In genomic region chr7:156034397-156034796, GRCh38 we compare ENCODE assay signal across 13 cellular contexts.
A peak's percentile ranks its signal among the peaks of the same experiment; 100 is the strongest.
DNase-seq lines count a peak whose midpoint lies in the region; ATAC-seq and TF ChIP-seq lines count a peak whose summit lies in the region.
"Had no signal": no experiment of that assay in that cellular context is flagged by ENCODE, and none has a peak within 500 bp of the region (broad histone marks: within the 10 kb centered on the region; RNA-seq: fewer than 3 reads in every experiment).

No MANE protein-coding gene starts in this region.

- H3K4me3 ChIP-seq in Karpas-422 (ENCODE audit: low read length) (no peak overlapping the region), lower lobe of right lung (peak overlapping the region; percentile 12)
- H3K4me3 ChIP-seq: GM23338, hepatocyte, skin epidermis had no signal

- peak; percentile 59 for DNase-seq in Karpas-422
- DNase-seq in lower lobe of right lung, result no peak
- DNase-seq in NCI-H146 treated with DMSO at 0.1 percent for 48 hours (lab: John Stamatoyannopoulos, UW; ENCODE audit: unreplicated experiment), result no peak
- no peak for DNase-seq in NCI-H345 (lab: John Stamatoyannopoulos, UW)
- DNase-seq in omental fat pad (ENCODE audit: low spot score), result no peak
- DNase-seq in foreskin melanocyte, result no peak
- DNase-seq: IMR-90, NCI-H510A had no signal

- peaks cover 8% of the 10 kb centered on the region for H3K4me1 ChIP-seq in Karpas-422 (ENCODE audit: low read length)
- no peaks in the 10 kb centered on the region for H3K4me1 ChIP-seq in lower lobe of right lung

- no peak overlapping the region for H3K4me2 ChIP-seq in Karpas-422 (ENCODE audit: low read depth, low read length, poor library complexity, severe bottlenecking)
- H3K4me2 ChIP-seq: GM23338, hepatocyte had no signal

- ATAC-seq in GM18505 (IDR thresholded peaks at IDR 0.05; ENCODE audit: unreplicated experiment), result peak; percentile 84
- ATAC-seq in GM21619 (IDR thresholded peaks at IDR 0.05; ENCODE audit: unreplicated experiment), result peak; percentile 73
- ATAC-seq in lower lobe of right lung, result peak in 1 of 2 donors; percentile 52
- no peak for ATAC-seq in omental fat pad (ENCODE audit: low FRiP score)
- ATAC-seq: GM23338 had no signal

- no peak for TF ChIP-seq CTCF in lower lobe of right lung (IDR thresholded peaks at IDR 0.05)
- no peak for TF ChIP-seq CTCF in omental fat pad (IDR thresholded peaks at IDR 0.05)

- no peaks in the 10 kb centered on the region for H4K20me1 ChIP-seq in Karpas-422 (ENCODE audit: insufficient read depth, low read depth, low read length)

- H3K36me3 ChIP-seq in Karpas-422 (ENCODE audit: insufficient read depth, low read length), result no peaks in the 10 kb centered on the region
- no peaks in the 10 kb centered on the region for H3K36me3 ChIP-seq in lower lobe of right lung

- H3K27me3 ChIP-seq in Karpas-422 (ENCODE audit: low read length) (no peaks in the 10 kb centered on the region), lower lobe of right lung (ENCODE audit: low read depth) (no peaks in the 10 kb centered on the region)
- H3K27me3 ChIP-seq: hepatocyte had no signal

- intact Hi-C loops in lower lobe of right lung (cut with DNase I), result no loop called here

- no peak for TF ChIP-seq POLR2A in GM18505 (IDR thresholded peaks at IDR 0.05; ENCODE audit: borderline replicate concordance, extremely low read depth, insufficient read depth, insufficient read length)

- no peaks in the 10 kb centered on the region for H3K9me2 ChIP-seq in Karpas-422 (replicated peaks; ENCODE audit: insufficient read depth, low read length)

- no peak overlapping the region for H3K9ac ChIP-seq in Karpas-422 (ENCODE audit: low read length)

- no peak overlapping the region for H2AFZ ChIP-seq in Karpas-422 (ENCODE audit: low read length)
- H2AFZ ChIP-seq: GM23338, hepatocyte had no signal

- no peak overlapping the region for H3K27ac ChIP-seq in Karpas-422 (ENCODE audit: low read length)
- no peak overlapping the region for H3K27ac ChIP-seq in lower lobe of right lung
- H3K27ac ChIP-seq: hepatocyte, skin epidermis had no signal

- H3K9me3 ChIP-seq in Karpas-422 (ENCODE audit: low read length) (no peaks in the 10 kb centered on the region), lower lobe of right lung (no peaks in the 10 kb centered on the region)

- H3K79me2 ChIP-seq in Karpas-422 (ENCODE audit: low read length), result no peaks in the 10 kb centered on the region
- H3K79me2 ChIP-seq: hepatocyte had no signal
